10 cellular contexts compared by ENCODE assay signal in genomic region chr2:19140463-19141208, GRCh38.
A peak's percentile ranks its signal among the peaks of the same experiment; 100 is the strongest.
DNase-seq lines count a peak whose midpoint lies in the region; ATAC-seq, FAIRE-seq and TF ChIP-seq lines count a peak whose summit lies in the region.
"Had no signal": no experiment of that assay in that cellular context is flagged by ENCODE, and none has a peak within 500 bp of the region (broad histone marks: within the 10 kb centered on the region; RNA-seq: fewer than 3 reads in every experiment).

No MANE protein-coding gene starts in this region.

- peaks cover 16% of the 10 kb centered on the region for H3K4me1 Mint-ChIP-seq in astrocyte (ENCODE audit: low read depth, unreplicated experiment)
- H3K4me1 Mint-ChIP-seq in naive thymus-derived CD8-positive, alpha-beta T cell, result no peaks in the 10 kb centered on the region
- H3K4me1 Mint-ChIP-seq: CD14-positive monocyte had no signal

- H3K27ac Mint-ChIP-seq in astrocyte (ENCODE audit: unreplicated experiment), result peak overlapping the region; percentile 68
- no peak overlapping the region for H3K27ac Mint-ChIP-seq in naive thymus-derived CD8-positive, alpha-beta T cell

- ATAC-seq in naive thymus-derived CD8-positive, alpha-beta T cell, result no peak
- no peak for ATAC-seq in GM21786 (IDR thresholded peaks at IDR 0.05; ENCODE audit: unreplicated experiment)

- no peak for TF ChIP-seq CTCF in astrocyte (IDR thresholded peaks at IDR 0.05; ENCODE audit: insufficient read depth, low read depth, low read length)

- H3K27ac ChIP-seq in astrocyte (ENCODE audit: low read depth, low read length), result peak overlapping the region; percentile 79

- no peaks in the 10 kb centered on the region for H3K36me3 Mint-ChIP-seq in astrocyte (ENCODE audit: low read depth, unreplicated experiment)
- H3K36me3 Mint-ChIP-seq in naive thymus-derived CD8-positive, alpha-beta T cell, result no peaks in the 10 kb centered on the region
- H3K36me3 Mint-ChIP-seq: CD14-positive monocyte had no signal

- H3K27me3 ChIP-seq in astrocyte (ENCODE audit: insufficient read depth, low read length), result no peaks in the 10 kb centered on the region

- H3K4me1 ChIP-seq in astrocyte (ENCODE audit: insufficient read depth, low read length), result peaks cover 19% of the 10 kb centered on the region

- no peaks in the 10 kb centered on the region for H3K36me3 ChIP-seq in astrocyte (ENCODE audit: insufficient read depth, low read length)

- no peak overlapping the region for H3K4me3 ChIP-seq in astrocyte (ENCODE audit: insufficient read depth, low read depth, low read length)

- peak overlapping the region; percentile 58 for H3K4me2 ChIP-seq in astrocyte (ENCODE audit: low read length)

- H3K79me2 ChIP-seq in astrocyte (ENCODE audit: insufficient read depth, low read length), result no peaks in the 10 kb centered on the region

- H3K4me3 Mint-ChIP-seq in astrocyte (ENCODE audit: unreplicated experiment), result peak overlapping the region; percentile 9
- H3K4me3 Mint-ChIP-seq in naive thymus-derived CD8-positive, alpha-beta T cell, result no peak overlapping the region
- H3K4me3 Mint-ChIP-seq: CD14-positive monocyte had no signal

- POLR2A ChIA-PET in naive thymus-derived CD8-positive, alpha-beta T cell (lab: Charles Lee), result no interaction called here

- no peaks in the 10 kb centered on the region for H3K9me3 Mint-ChIP-seq in astrocyte (ENCODE audit: unreplicated experiment)
- no peaks in the 10 kb centered on the region for H3K9me3 Mint-ChIP-seq in naive thymus-derived CD8-positive, alpha-beta T cell

- no peaks in the 10 kb centered on the region for H3K9me3 ChIP-seq in astrocyte (ENCODE audit: insufficient read depth, low read depth, low read length)

- peak; percentile 99 for FAIRE-seq in astrocyte (lab: Jason Lieb, UNC)

- H4K20me1 ChIP-seq in astrocyte (ENCODE audit: insufficient read depth, low read length), result no peaks in the 10 kb centered on the region

- no peak overlapping the region for H2AFZ ChIP-seq in astrocyte (ENCODE audit: low read depth, low read length)

- peak; percentile 35 for DNase-seq in AG20443 (ENCODE audit: low spot score)
- peak; percentile 98 for DNase-seq in LHCN-M2 (ENCODE audit: low read depth)
- peak; percentile 98 for DNase-seq in astrocyte (ENCODE audit: low read depth)
- peak; percentile 17 for DNase-seq in left kidney (ENCODE audit: low read depth, low spot score)
- no peak for DNase-seq in NK-92 treated with Interleukin-12 subunit alpha and Interleukin-12 subunit beta, amount 100 ng/mL, for 24 hours (lab: John Stamatoyannopoulos, UW)
- DNase-seq in naive thymus-derived CD8-positive, alpha-beta T cell, result no peak
- no peak for DNase-seq in middle frontal gyrus (ENCODE audit: extremely low spot score, low spot score)
- DNase-seq: activated effector memory CD4-positive, alpha-beta T cell treated with anti-CD3 and anti-CD28 coated beads, Interleukin-2, amount 50 U/mL, for 16 hours had no signal

- H3K27me3 Mint-ChIP-seq in astrocyte (ENCODE audit: low read depth, unreplicated experiment), result no peaks in the 10 kb centered on the region
- peaks cover 0 to 13% (median 2%) of the 10 kb centered on the region in 5 donors for H3K27me3 Mint-ChIP-seq in naive thymus-derived CD8-positive, alpha-beta T cell

- H3K9ac ChIP-seq in astrocyte (ENCODE audit: low read length), result peak overlapping the region; percentile 23

Comparison
In these comparisons a context has a peak if more than half of its experiments do, and no peak if none do; other contexts are left out.
1. DNase-seq: peak in AG20443 (single experiment), LHCN-M2 (single experiment), astrocyte (single experiment) and left kidney (single experiment); none in NK-92 treated with Interleukin-12 subunit alpha and Interleukin-12 subunit beta, amount 100 ng/mL, for 24 hours (single experiment), naive thymus-derived CD8-positive, alpha-beta T cell (0 of 10) and middle frontal gyrus (single experiment).